2 cellular contexts compared by ENCODE assay signal in the genomic region with DNA sequence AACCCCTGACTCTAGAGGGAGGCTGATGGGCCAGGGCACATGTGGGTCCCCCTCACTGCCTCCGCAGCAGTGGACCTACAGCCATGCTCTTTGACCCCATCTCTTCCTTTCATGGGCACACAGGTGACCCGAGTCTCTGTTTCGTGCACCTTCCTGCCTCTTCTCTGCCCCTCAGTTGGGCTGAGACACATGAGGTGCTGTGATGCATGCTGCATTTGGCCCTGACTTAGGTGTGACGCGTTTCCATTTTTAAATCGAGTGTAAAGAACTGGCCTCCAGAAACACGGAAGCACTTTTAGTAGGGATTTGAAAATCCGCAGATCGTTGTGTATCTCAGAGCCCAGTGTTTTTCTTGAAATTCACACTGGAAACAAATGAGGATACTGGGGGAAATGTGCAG.
TF ChIP-seq lines count a peak whose summit lies in the region.

No MANE protein-coding gene starts in this region.

TF ChIP-seq in WTC11, 78 proteins besides CTCF, POLR2A, EP300 and RAD21 (continues in another document):
- TF ChIP-seq CREM (CRISPR knock-in tag; IDR thresholded peaks at IDR 0.05) (no peak), MXD4 (CRISPR knock-in tag; IDR thresholded peaks at IDR 0.05; ENCODE audit: borderline replicate concordance) (no peak), NFATC4 (CRISPR knock-in tag; IDR thresholded peaks at IDR 0.05) (no peak), ELF4 (CRISPR knock-in tag; IDR thresholded peaks at IDR 0.05; ENCODE audit: low read depth) (no peak), ESRRA (CRISPR knock-in tag; IDR thresholded peaks at IDR 0.05; ENCODE audit: borderline replicate concordance) (no peak), ZBTB21 (CRISPR knock-in tag; IDR thresholded peaks at IDR 0.05; ENCODE audit: borderline replicate concordance) (no peak), RORB (CRISPR knock-in tag; IDR thresholded peaks at IDR 0.05) (no peak)
- TF ChIP-seq, protein P1, sequence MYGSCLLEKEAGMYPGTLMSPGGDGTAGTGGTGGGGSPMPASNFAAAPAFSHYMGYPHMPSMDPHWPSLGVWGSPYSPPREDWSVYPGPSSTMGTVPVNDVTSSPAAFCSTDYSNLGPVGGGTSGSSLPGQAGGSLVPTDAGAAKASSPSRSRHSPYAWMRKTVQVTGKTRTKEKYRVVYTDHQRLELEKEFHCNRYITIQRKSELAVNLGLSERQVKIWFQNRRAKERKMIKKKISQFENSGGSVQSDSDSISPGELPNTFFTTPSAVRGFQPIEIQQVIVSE (CRISPR knock-in tag; IDR thresholded peaks at IDR 0.05; ENCODE audit: borderline replicate concordance), result no peak
- TF ChIP-seq, protein P2, sequence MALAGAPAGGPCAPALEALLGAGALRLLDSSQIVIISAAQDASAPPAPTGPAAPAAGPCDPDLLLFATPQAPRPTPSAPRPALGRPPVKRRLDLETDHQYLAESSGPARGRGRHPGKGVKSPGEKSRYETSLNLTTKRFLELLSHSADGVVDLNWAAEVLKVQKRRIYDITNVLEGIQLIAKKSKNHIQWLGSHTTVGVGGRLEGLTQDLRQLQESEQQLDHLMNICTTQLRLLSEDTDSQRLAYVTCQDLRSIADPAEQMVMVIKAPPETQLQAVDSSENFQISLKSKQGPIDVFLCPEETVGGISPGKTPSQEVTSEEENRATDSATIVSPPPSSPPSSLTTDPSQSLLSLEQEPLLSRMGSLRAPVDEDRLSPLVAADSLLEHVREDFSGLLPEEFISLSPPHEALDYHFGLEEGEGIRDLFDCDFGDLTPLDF (CRISPR knock-in tag; IDR thresholded peaks at IDR 0.05), result no peak
- TF ChIP-seq, protein P3, sequence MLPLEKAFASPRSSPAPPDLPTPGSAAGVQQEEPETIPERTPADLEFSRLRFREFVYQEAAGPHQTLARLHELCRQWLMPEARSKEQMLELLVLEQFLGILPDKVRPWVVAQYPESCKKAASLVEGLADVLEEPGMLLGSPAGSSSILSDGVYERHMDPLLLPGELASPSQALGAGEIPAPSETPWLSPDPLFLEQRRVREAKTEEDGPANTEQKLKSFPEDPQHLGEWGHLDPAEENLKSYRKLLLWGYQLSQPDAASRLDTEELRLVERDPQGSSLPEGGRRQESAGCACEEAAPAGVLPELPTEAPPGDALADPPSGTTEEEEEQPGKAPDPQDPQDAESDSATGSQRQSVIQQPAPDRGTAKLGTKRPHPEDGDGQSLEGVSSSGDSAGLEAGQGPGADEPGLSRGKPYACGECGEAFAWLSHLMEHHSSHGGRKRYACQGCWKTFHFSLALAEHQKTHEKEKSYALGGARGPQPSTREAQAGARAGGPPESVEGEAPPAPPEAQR (CRISPR knock-in tag; IDR thresholded peaks at IDR 0.05), result no peak
- TF ChIP-seq, protein P4, sequence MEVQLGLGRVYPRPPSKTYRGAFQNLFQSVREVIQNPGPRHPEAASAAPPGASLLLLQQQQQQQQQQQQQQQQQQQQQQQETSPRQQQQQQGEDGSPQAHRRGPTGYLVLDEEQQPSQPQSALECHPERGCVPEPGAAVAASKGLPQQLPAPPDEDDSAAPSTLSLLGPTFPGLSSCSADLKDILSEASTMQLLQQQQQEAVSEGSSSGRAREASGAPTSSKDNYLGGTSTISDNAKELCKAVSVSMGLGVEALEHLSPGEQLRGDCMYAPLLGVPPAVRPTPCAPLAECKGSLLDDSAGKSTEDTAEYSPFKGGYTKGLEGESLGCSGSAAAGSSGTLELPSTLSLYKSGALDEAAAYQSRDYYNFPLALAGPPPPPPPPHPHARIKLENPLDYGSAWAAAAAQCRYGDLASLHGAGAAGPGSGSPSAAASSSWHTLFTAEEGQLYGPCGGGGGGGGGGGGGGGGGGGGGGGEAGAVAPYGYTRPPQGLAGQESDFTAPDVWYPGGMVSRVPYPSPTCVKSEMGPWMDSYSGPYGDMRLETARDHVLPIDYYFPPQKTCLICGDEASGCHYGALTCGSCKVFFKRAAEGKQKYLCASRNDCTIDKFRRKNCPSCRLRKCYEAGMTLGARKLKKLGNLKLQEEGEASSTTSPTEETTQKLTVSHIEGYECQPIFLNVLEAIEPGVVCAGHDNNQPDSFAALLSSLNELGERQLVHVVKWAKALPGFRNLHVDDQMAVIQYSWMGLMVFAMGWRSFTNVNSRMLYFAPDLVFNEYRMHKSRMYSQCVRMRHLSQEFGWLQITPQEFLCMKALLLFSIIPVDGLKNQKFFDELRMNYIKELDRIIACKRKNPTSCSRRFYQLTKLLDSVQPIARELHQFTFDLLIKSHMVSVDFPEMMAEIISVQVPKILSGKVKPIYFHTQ (CRISPR knock-in tag; IDR thresholded peaks at IDR 0.05), result no peak
- TF ChIP-seq, protein P5, sequence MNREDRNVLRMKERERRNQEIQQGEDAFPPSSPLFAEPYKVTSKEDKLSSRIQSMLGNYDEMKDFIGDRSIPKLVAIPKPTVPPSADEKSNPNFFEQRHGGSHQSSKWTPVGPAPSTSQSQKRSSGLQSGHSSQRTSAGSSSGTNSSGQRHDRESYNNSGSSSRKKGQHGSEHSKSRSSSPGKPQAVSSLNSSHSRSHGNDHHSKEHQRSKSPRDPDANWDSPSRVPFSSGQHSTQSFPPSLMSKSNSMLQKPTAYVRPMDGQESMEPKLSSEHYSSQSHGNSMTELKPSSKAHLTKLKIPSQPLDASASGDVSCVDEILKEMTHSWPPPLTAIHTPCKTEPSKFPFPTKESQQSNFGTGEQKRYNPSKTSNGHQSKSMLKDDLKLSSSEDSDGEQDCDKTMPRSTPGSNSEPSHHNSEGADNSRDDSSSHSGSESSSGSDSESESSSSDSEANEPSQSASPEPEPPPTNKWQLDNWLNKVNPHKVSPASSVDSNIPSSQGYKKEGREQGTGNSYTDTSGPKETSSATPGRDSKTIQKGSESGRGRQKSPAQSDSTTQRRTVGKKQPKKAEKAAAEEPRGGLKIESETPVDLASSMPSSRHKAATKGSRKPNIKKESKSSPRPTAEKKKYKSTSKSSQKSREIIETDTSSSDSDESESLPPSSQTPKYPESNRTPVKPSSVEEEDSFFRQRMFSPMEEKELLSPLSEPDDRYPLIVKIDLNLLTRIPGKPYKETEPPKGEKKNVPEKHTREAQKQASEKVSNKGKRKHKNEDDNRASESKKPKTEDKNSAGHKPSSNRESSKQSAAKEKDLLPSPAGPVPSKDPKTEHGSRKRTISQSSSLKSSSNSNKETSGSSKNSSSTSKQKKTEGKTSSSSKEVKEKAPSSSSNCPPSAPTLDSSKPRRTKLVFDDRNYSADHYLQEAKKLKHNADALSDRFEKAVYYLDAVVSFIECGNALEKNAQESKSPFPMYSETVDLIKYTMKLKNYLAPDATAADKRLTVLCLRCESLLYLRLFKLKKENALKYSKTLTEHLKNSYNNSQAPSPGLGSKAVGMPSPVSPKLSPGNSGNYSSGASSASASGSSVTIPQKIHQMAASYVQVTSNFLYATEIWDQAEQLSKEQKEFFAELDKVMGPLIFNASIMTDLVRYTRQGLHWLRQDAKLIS (CRISPR knock-in tag; IDR thresholded peaks at IDR 0.05; ENCODE audit: borderline replicate concordance), result no peak
- TF ChIP-seq, protein P6, sequence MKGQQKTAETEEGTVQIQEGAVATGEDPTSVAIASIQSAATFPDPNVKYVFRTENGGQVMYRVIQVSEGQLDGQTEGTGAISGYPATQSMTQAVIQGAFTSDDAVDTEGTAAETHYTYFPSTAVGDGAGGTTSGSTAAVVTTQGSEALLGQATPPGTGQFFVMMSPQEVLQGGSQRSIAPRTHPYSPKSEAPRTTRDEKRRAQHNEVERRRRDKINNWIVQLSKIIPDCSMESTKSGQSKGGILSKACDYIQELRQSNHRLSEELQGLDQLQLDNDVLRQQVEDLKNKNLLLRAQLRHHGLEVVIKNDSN (CRISPR knock-in tag; IDR thresholded peaks at IDR 0.05), result no peak

TF ChIP-seq in H1, 55 proteins besides CTCF, POLR2A, EP300 and RAD21:
- no peak for TF ChIP-seq POLR2AphosphoS5 (IDR thresholded peaks at IDR 0.05; ENCODE audit: low read depth, low read length)
- no peak for TF ChIP-seq BACH1 (IDR thresholded peaks at IDR 0.05; ENCODE audit: low read length)
- no peak for TF ChIP-seq TEAD4 (IDR thresholded peaks at IDR 0.05; ENCODE audit: low read depth, low read length)
- TF ChIP-seq, protein P7, sequence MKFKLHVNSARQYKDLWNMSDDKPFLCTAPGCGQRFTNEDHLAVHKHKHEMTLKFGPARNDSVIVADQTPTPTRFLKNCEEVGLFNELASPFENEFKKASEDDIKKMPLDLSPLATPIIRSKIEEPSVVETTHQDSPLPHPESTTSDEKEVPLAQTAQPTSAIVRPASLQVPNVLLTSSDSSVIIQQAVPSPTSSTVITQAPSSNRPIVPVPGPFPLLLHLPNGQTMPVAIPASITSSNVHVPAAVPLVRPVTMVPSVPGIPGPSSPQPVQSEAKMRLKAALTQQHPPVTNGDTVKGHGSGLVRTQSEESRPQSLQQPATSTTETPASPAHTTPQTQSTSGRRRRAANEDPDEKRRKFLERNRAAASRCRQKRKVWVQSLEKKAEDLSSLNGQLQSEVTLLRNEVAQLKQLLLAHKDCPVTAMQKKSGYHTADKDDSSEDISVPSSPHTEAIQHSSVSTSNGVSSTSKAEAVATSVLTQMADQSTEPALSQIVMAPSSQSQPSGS (IDR thresholded peaks at IDR 0.05; ENCODE audit: low read length), result no peak
- TF ChIP-seq, protein P8, sequence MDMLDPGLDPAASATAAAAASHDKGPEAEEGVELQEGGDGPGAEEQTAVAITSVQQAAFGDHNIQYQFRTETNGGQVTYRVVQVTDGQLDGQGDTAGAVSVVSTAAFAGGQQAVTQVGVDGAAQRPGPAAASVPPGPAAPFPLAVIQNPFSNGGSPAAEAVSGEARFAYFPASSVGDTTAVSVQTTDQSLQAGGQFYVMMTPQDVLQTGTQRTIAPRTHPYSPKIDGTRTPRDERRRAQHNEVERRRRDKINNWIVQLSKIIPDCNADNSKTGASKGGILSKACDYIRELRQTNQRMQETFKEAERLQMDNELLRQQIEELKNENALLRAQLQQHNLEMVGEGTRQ (IDR thresholded peaks at IDR 0.05; ENCODE audit: low read length), result no peak
- TF ChIP-seq, protein P9, sequence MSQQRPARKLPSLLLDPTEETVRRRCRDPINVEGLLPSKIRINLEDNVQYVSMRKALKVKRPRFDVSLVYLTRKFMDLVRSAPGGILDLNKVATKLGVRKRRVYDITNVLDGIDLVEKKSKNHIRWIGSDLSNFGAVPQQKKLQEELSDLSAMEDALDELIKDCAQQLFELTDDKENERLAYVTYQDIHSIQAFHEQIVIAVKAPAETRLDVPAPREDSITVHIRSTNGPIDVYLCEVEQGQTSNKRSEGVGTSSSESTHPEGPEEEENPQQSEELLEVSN (IDR thresholded peaks at IDR 0.05), result no peak
- no peak for TF ChIP-seq JUND (IDR thresholded peaks at IDR 0.05; ENCODE audit: low read length)
- TF ChIP-seq HDAC6 (IDR thresholded peaks at IDR 0.05; ENCODE audit: low read depth, low read length), result no peak
- no peak for TF ChIP-seq KDM4A (IDR thresholded peaks at IDR 0.05; ENCODE audit: low read depth, low read length, severe bottlenecking)
- TF ChIP-seq ASH2L (IDR thresholded peaks at IDR 0.05; ENCODE audit: low read length), result no peak
- no peak for TF ChIP-seq CREB1 (IDR thresholded peaks at IDR 0.05)
- TF ChIP-seq GTF2F1 (IDR thresholded peaks at IDR 0.05; ENCODE audit: borderline replicate concordance, low read depth, low read length), result no peak
- no peak for TF ChIP-seq TCF12 (IDR thresholded peaks at IDR 0.05; ENCODE audit: low read depth, low read length)
- no peak for TF ChIP-seq SUZ12 (IDR thresholded peaks at IDR 0.05; ENCODE audit: low read length)
- no peak for TF ChIP-seq BRCA1 (IDR thresholded peaks at IDR 0.05; ENCODE audit: low read depth, low read length)
- TF ChIP-seq YY1 (IDR thresholded peaks at IDR 0.05; ENCODE audit: low read depth, low read length), result no peak
- no peak for TF ChIP-seq KDM1A (IDR thresholded peaks at IDR 0.05; ENCODE audit: borderline replicate concordance, low read length)
